In genomic region chr9:86907346-86907745, GRCh38 we compare ENCODE assay signal across 32 cellular contexts.
"Had no signal": no experiment of that assay in that cellular context is flagged by ENCODE, and none has a peak within 500 bp of the region (broad histone marks: within the 10 kb centered on the region; RNA-seq: fewer than 3 reads in every experiment).

No MANE protein-coding gene starts in this region.

- H3K4me1 ChIP-seq: right lobe of liver, upper lobe of right lung had no signal

- ATAC-seq: esophagus mucosa; left lobe of liver; mucosa of descending colon; natural killer cell treated with Interleukin-12 subunit alpha and Interleukin-12 subunit beta and Interleukin-15 and Interleukin-18, amount 100 ng/mL, for 72 hours; right lobe of liver; stimulated activated naive CD8-positive, alpha-beta T cell treated with anti-CD3 and anti-CD28 coated beads, Interleukin-15, amount 100 ng/mL, for 72 hours; upper lobe of right lung had no signal

- H3K36me3 ChIP-seq: ovary, right lobe of liver, suprapubic skin, transverse colon, upper lobe of right lung, uterus had no signal

- H3K4me3 ChIP-seq: coronary artery, lung, mucosa of descending colon, ovary, right lobe of liver, suprapubic skin, transverse colon, upper lobe of right lung, uterus had no signal

- H3K27ac ChIP-seq: coronary artery, epithelial cell of prostate, ovary, right lobe of liver, suprapubic skin, transverse colon, upper lobe of right lung, uterus had no signal

- H3K4me3 Mint-ChIP-seq: endodermal cell; immature natural killer cell; memory B cell; naive B cell; natural killer cell treated with Interleukin-12 subunit alpha and Interleukin-12 subunit beta and Interleukin-15 and Interleukin-18, amount 100 ng/mL, for 72 hours; stimulated activated naive CD8-positive, alpha-beta T cell treated with anti-CD3 and anti-CD28 coated beads, Interleukin-15, amount 100 ng/mL, for 72 hours had no signal

- DNase-seq: central memory CD4-positive, alpha-beta T cell; effector CD8-positive, alpha-beta T cell; endodermal cell; foreskin melanocyte; glutamatergic neuron; hypothalamus; immature natural killer cell; mucosa of descending colon; naive B cell; occipital lobe; ovary; posterior cingulate gyrus; retina; right lobe of liver; small intestine; stimulated activated CD4-positive, alpha-beta T cell treated with anti-CD3 and anti-CD28 coated beads, Interleukin-15, amount 100 ng/mL, for 24 hours; stimulated activated CD4-positive, alpha-beta T cell treated with anti-CD3 and anti-CD28 coated beads, Interleukin-4, amount 100 ng/mL, for 1 hour; stimulated activated CD8-positive, alpha-beta memory T cell treated with anti-CD3 and anti-CD28 coated beads, Interleukin-4, amount 100 ng/mL, for 48 hours; stimulated activated naive CD4-positive, alpha-beta T cell; stimulated activated naive CD8-positive, alpha-beta T cell treated with anti-CD3 and anti-CD28 coated beads, Interleukin-15, amount 100 ng/mL, for 72 hours; transverse colon; upper lobe of right lung; uterus had no signal

- H3K9me3 ChIP-seq: mucosa of descending colon, ovary, right lobe of liver, suprapubic skin, transverse colon, upper lobe of right lung, uterus had no signal

- H3K27me3 ChIP-seq: ovary, uterus had no signal

- H3K36me3 Mint-ChIP-seq: memory B cell; naive B cell; natural killer cell treated with Interleukin-12 subunit alpha and Interleukin-12 subunit beta and Interleukin-15 and Interleukin-18, amount 100 ng/mL, for 72 hours had no signal

- H3K27ac Mint-ChIP-seq: endodermal cell; immature natural killer cell; memory B cell; naive B cell; natural killer cell treated with Interleukin-12 subunit alpha and Interleukin-12 subunit beta and Interleukin-15 and Interleukin-18, amount 100 ng/mL, for 72 hours; stimulated activated naive CD8-positive, alpha-beta T cell treated with anti-CD3 and anti-CD28 coated beads, Interleukin-15, amount 100 ng/mL, for 72 hours had no signal

- FAIRE-seq: keratinocyte, small intestine had no signal

- H3K9me3 Mint-ChIP-seq: memory B cell; natural killer cell treated with Interleukin-12 subunit alpha and Interleukin-12 subunit beta and Interleukin-15 and Interleukin-18, amount 100 ng/mL, for 72 hours had no signal
